ENCODE assay signal across 16 cellular contexts in the genomic region with DNA sequence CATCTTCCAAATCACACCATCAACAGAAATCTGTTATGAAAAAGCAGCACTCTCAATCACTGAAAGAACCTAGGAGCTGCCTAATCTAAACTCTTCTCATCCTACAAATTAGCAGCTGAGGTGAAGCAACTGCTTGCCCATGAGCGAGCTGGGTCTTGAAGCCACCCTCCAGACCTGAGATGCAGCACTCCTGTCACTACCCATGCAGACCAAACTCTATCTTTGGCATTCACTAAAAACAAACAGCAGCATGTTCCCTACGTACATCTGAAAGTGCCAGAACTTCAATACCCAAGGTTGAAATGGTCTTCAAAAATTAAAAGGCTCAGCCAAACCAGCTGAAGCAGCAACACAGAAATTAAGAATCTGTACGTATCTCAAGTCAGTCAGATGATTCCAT. TPM values are rescaled to one million over a fixed set of nuclear protein-coding genes. Genes with fewer than 3 reads are reported as not detected.
DNase-seq lines count a peak whose midpoint lies in the region; ATAC-seq and TF ChIP-seq lines count a peak whose summit lies in the region.
"Had no signal": no experiment of that assay in that cellular context is flagged by ENCODE, and none has a peak within 500 bp of the region (broad histone marks: within the 10 kb centered on the region; RNA-seq: fewer than 3 reads in every experiment).

No MANE protein-coding gene starts in this region.

- no TSS peak for BruUV-seq in OCI-LY7 (replicated peaks; lab: Mats Ljungman, UMichigan)

- no peak for ATAC-seq in activated CD8-positive, alpha-beta memory T cell treated with anti-CD3 and anti-CD28 coated beads, Interleukin-2, amount 10 ng/mL, durations not matched to agents 7 days and 5 days
- ATAC-seq in upper lobe of right lung: no peak

- peaks cover 68% of the 10 kb centered on the region for H3K4me1 Mint-ChIP-seq in activated CD8-positive, alpha-beta memory T cell treated with anti-CD3 and anti-CD28 coated beads, Interleukin-2, amount 10 ng/mL, durations not matched to agents 7 days and 5 days

- H3K36me3 ChIP-seq in OCI-LY7 (ENCODE audit: insufficient read depth, low read length) (peaks cover 95% of the 10 kb centered on the region), skeletal muscle satellite cell (ENCODE audit: insufficient read depth, low read length) (peaks cover 6% of the 10 kb centered on the region), upper lobe of right lung (no peaks in the 10 kb centered on the region)

- no peaks in the 10 kb centered on the region for H3K27me3 Mint-ChIP-seq in activated CD8-positive, alpha-beta memory T cell treated with anti-CD3 and anti-CD28 coated beads, Interleukin-2, amount 10 ng/mL, durations not matched to agents 7 days and 5 days

- H3K4me2 ChIP-seq in OCI-LY7 (ENCODE audit: low read length): peak overlapping the region; percentile 42
- H3K4me2 ChIP-seq in skeletal muscle satellite cell (ENCODE audit: low read length): peak overlapping the region; percentile 19

- peak overlapping the region; percentile 32 for H3K27ac ChIP-seq in OCI-LY7 (ENCODE audit: low read depth, low read length, poor library complexity, severe bottlenecking)
- H3K27ac ChIP-seq in epithelial cell of prostate: peak overlapping the region; percentile 48
- H3K27ac ChIP-seq in upper lobe of right lung: no peak overlapping the region
- H3K27ac ChIP-seq: lower lobe of right lung had no signal

- H3K9me3 Mint-ChIP-seq in activated CD8-positive, alpha-beta memory T cell treated with anti-CD3 and anti-CD28 coated beads, Interleukin-2, amount 10 ng/mL, durations not matched to agents 7 days and 5 days (ENCODE audit: low read depth): no peaks in the 10 kb centered on the region

- H4K20me1 ChIP-seq in OCI-LY7 (ENCODE audit: insufficient read depth, low read length): peaks cover 85% of the 10 kb centered on the region

- H3K27me3 ChIP-seq in skeletal muscle satellite cell (ENCODE audit: control insufficient read depth, insufficient read depth, low read length): no peaks in the 10 kb centered on the region
- no peaks in the 10 kb centered on the region for H3K27me3 ChIP-seq in upper lobe of right lung

- H3K9me2 ChIP-seq in OCI-LY7 (ENCODE audit: insufficient read depth, low read length): no peaks in the 10 kb centered on the region

- peaks cover 99% of the 10 kb centered on the region for H3K79me2 ChIP-seq in OCI-LY7 (ENCODE audit: insufficient read depth, low read depth, low read length)

- H3K4me3 Mint-ChIP-seq in activated CD8-positive, alpha-beta memory T cell treated with anti-CD3 and anti-CD28 coated beads, Interleukin-2, amount 10 ng/mL, durations not matched to agents 7 days and 5 days: no peak overlapping the region

- TF ChIP-seq CTCF in OCI-LY7 (conservative IDR thresholded peaks at IDR 0.05; ENCODE audit: low read length) (no peak), upper lobe of right lung (IDR thresholded peaks at IDR 0.05) (no peak)

- peaks cover 25% of the 10 kb centered on the region for H3K36me3 Mint-ChIP-seq in activated CD8-positive, alpha-beta memory T cell treated with anti-CD3 and anti-CD28 coated beads, Interleukin-2, amount 10 ng/mL, durations not matched to agents 7 days and 5 days

- H3K4me1 ChIP-seq in OCI-LY7 (ENCODE audit: insufficient read depth, low read length, poor library complexity, severe bottlenecking) (peaks cover 88% of the 10 kb centered on the region), skeletal muscle satellite cell (ENCODE audit: control insufficient read depth, insufficient read depth, low read length) (peaks cover 84% of the 10 kb centered on the region), upper lobe of right lung (peaks cover 73% of the 10 kb centered on the region)

- intact Hi-C loops in OCI-LY7 (cut with micrococcal nuclease; ENCODE audit: unreplicated experiment) (no loop called here), upper lobe of right lung (cut with DNase I) (no loop called here)

- H3K27ac Mint-ChIP-seq in activated CD8-positive, alpha-beta memory T cell treated with anti-CD3 and anti-CD28 coated beads, Interleukin-2, amount 10 ng/mL, durations not matched to agents 7 days and 5 days: peak overlapping the region; percentile 37

- H3K4me3 ChIP-seq in OCI-LY7 (ENCODE audit: low read depth, low read length, poor library complexity, severe bottlenecking): no peak overlapping the region
- H3K4me3 ChIP-seq in skeletal muscle satellite cell (ENCODE audit: low read length): no peak overlapping the region
- no peak overlapping the region for H3K4me3 ChIP-seq in upper lobe of right lung
- H3K4me3 ChIP-seq: lower lobe of right lung had no signal

- POLR2A ChIA-PET in OCI-LY7 (lab: Charles Lee): interaction anchor here (0.5 to 1.2 kb wide), 2 partner anchors 28 to 122 kb away, joined by 3 read pairs; partner anchors contain the start of gene BCAS4

- H3K9ac ChIP-seq in skeletal muscle satellite cell (ENCODE audit: low read depth, low read length): no peak overlapping the region

- no peaks in the 10 kb centered on the region for H3K9me3 ChIP-seq in OCI-LY7 (ENCODE audit: low read length)
- no peaks in the 10 kb centered on the region for H3K9me3 ChIP-seq in skeletal muscle satellite cell (replicated peaks; ENCODE audit: low read length)
- H3K9me3 ChIP-seq in upper lobe of right lung: no peaks in the 10 kb centered on the region
- H3K9me3 ChIP-seq: lower lobe of right lung had no signal

- CTCF ChIA-PET in activated CD8-positive, alpha-beta memory T cell treated with anti-CD3 and anti-CD28 coated beads, Interleukin-2, amount 10 ng/mL, durations not matched to agents 7 days and 5 days (lab: Charles Lee): interaction anchor here (1.0 to 4.2 kb wide), 5 partner anchors 10 to 126 kb away, joined by 3 to 31 read pairs (median 4); partner anchors contain the start of gene BCAS4
- CTCF ChIA-PET in OCI-LY7 (lab: Charles Lee; ENCODE audit: unreplicated experiment): no interaction called here

- H2AFZ ChIP-seq in OCI-LY7 (ENCODE audit: low read length): no peak overlapping the region

- no peak for DNase-seq in activated CD8-positive, alpha-beta memory T cell treated with anti-CD3 and anti-CD28 coated beads, Interleukin-2, amount 10 ng/mL, durations not matched to agents 7 days and 5 days
- no peak for DNase-seq in activated CD8-positive, alpha-beta memory T cell treated with anti-CD3 and anti-CD28 coated beads, Interleukin-2, amount 50 U/mL, for 48 hours
- DNase-seq in OCI-LY7 (ENCODE audit: low spot score) (no peak), epithelial cell of prostate (ENCODE audit: low read depth, low spot score) (no peak), upper lobe of right lung (no peak), NOMO-1 treated with DMSO at 0.1 percent for 48 hours (lab: John Stamatoyannopoulos, UW; ENCODE audit: unreplicated experiment) (no peak), superior temporal gyrus (ENCODE audit: extremely low spot score) (no peak)
- DNase-seq: activated CD4-positive, alpha-beta T cell treated with anti-CD3 and anti-CD28 coated beads, Interleukin-2, amount 50 U/mL, for 48 hours; amygdala; DMS79 treated with DMSO at 0.1 percent for 48 hours; lower lobe of right lung; MM.1S; NCI-H446; SHP77 treated with DMSO at 0.1 percent for 48 hours; stimulated activated CD4-positive, alpha-beta T cell treated with anti-CD3 and anti-CD28 coated beads, Interleukin-4, amount 100 ng/mL, for 4 hours had no signal

RNA-seq across cellular contexts. Expression of gene ADNP, which starts 14.3 kb away (rescaled TPM):
- 10 to 100 TPM; 66.1 to 81.2 TPM for total RNA-seq in activated CD8-positive, alpha-beta memory T cell treated with anti-CD3 and anti-CD28 coated beads, Interleukin-2, amount 10 ng/mL, durations not matched to agents 7 days and 5 days
- 51.5 and 58.6 TPM in 2 replicates for total RNA-seq in OCI-LY7 (2014; rRNA removed; shearing (Covaris generic))
- 94.9 and 105 TPM in 2 replicates for total RNA-seq in OCI-LY7 (2022)
- total RNA-seq in skeletal muscle satellite cell (2012; rRNA removed): 18.8 and 19.3 TPM in 2 replicates
- total RNA-seq in upper lobe of right lung: 54.1 TPM

RNA-seq across cellular contexts. Expression of gene DPM1, which starts 41.4 kb away (rescaled TPM):
- total RNA-seq in activated CD8-positive, alpha-beta memory T cell treated with anti-CD3 and anti-CD28 coated beads, Interleukin-2, amount 10 ng/mL, durations not matched to agents 7 days and 5 days: 10 to 100 TPM; 51.8 to 62.8 TPM
- 60.2 and 70.1 TPM in 2 replicates for total RNA-seq in OCI-LY7 (2014; rRNA removed; shearing (Covaris generic))
- total RNA-seq in OCI-LY7 (2022): 68.2 and 71.2 TPM in 2 replicates
- total RNA-seq in skeletal muscle satellite cell (2012; rRNA removed): 87.7 and 102 TPM in 2 replicates
- total RNA-seq in upper lobe of right lung: 30.2 TPM

RNA-seq across cellular contexts. Expression of gene MOCS3, which starts 41.7 kb away (rescaled TPM):
- 1 to 10 TPM; 4.6 to 6.1 TPM for total RNA-seq in activated CD8-positive, alpha-beta memory T cell treated with anti-CD3 and anti-CD28 coated beads, Interleukin-2, amount 10 ng/mL, durations not matched to agents 7 days and 5 days
- total RNA-seq in OCI-LY7 (2014; rRNA removed; shearing (Covaris generic)): 4.8 and 7.7 TPM in 2 replicates
- total RNA-seq in OCI-LY7 (2022) (5.6 and 5.8 TPM in 2 replicates), upper lobe of right lung (3.4 TPM)
- total RNA-seq in skeletal muscle satellite cell (2012; rRNA removed): 10.1 and 11.8 TPM in 2 replicates
